13 cellular contexts compared by ENCODE assay signal in genomic region chr11:65547446-65548125, GRCh38.
DNase-seq lines count a peak whose midpoint lies in the region; ATAC-seq and FAIRE-seq lines count a peak whose summit lies in the region.
"Had no signal": no experiment of that assay in that cellular context is flagged by ENCODE, and none has a peak within 500 bp of the region (broad histone marks: within the 10 kb centered on the region; RNA-seq: fewer than 3 reads in every experiment).

No MANE protein-coding gene starts in this region.

- H3K27me3 Mint-ChIP-seq in stimulated activated naive CD8-positive, alpha-beta T cell treated with anti-CD3 and anti-CD28 coated beads, Interleukin-15, amount 100 ng/mL, for 72 hours = no peaks in the 10 kb centered on the region
- H3K27me3 Mint-ChIP-seq in T-helper 2 cell treated with Interferon-gamma antibody and Interleukin-4, amounts not matched to agents 5 μg/mL and 100 μg/mL, for 36 hours (ENCODE audit: low read depth) = no peaks in the 10 kb centered on the region
- no peaks in the 10 kb centered on the region for H3K27me3 Mint-ChIP-seq in effector memory CD8-positive, alpha-beta T cell

- no peak overlapping the region for H3K27ac Mint-ChIP-seq in stimulated activated naive CD8-positive, alpha-beta T cell treated with anti-CD3 and anti-CD28 coated beads, Interleukin-15, amount 100 ng/mL, for 72 hours
- H3K27ac Mint-ChIP-seq in T-helper 2 cell treated with Interferon-gamma antibody and Interleukin-4, amounts not matched to agents 5 μg/mL and 100 μg/mL, for 36 hours = no peak overlapping the region
- peak overlapping the region; percentile 94 to 95 for H3K27ac Mint-ChIP-seq in effector memory CD8-positive, alpha-beta T cell

- H3K9me3 Mint-ChIP-seq in stimulated activated naive CD8-positive, alpha-beta T cell treated with anti-CD3 and anti-CD28 coated beads, Interleukin-15, amount 100 ng/mL, for 72 hours = no peaks in the 10 kb centered on the region
- H3K9me3 Mint-ChIP-seq in T-helper 2 cell treated with Interferon-gamma antibody and Interleukin-4, amounts not matched to agents 5 μg/mL and 100 μg/mL, for 36 hours = no peaks in the 10 kb centered on the region
- H3K9me3 Mint-ChIP-seq in effector memory CD8-positive, alpha-beta T cell = no peaks in the 10 kb centered on the region

- H3K4me1 Mint-ChIP-seq in stimulated activated naive CD8-positive, alpha-beta T cell treated with anti-CD3 and anti-CD28 coated beads, Interleukin-15, amount 100 ng/mL, for 72 hours = peaks cover 68% of the 10 kb centered on the region
- peaks cover 42% of the 10 kb centered on the region for H3K4me1 Mint-ChIP-seq in T-helper 2 cell treated with Interferon-gamma antibody and Interleukin-4, amounts not matched to agents 5 μg/mL and 100 μg/mL, for 36 hours (ENCODE audit: low read depth)
- H3K4me1 Mint-ChIP-seq in effector memory CD8-positive, alpha-beta T cell (ENCODE audit: low read depth in 2 of 2) = peaks cover 46 to 49% of the 10 kb centered on the region in 2 donors

- ATAC-seq in stimulated activated naive CD8-positive, alpha-beta T cell treated with anti-CD3 and anti-CD28 coated beads, Interleukin-15, amount 100 ng/mL, for 72 hours = no peak
- no peak for ATAC-seq in stimulated activated naive CD8-positive, alpha-beta T cell treated with anti-CD3 and anti-CD28 coated beads, Interleukin-15, Interleukin-2, amounts not matched to agents 100 U/mL and 50 U/mL, for 24 hours
- ATAC-seq in effector memory CD8-positive, alpha-beta T cell (replicated peaks) = peak; percentile 23
- ATAC-seq in HG03108 (IDR thresholded peaks at IDR 0.05; ENCODE audit: unreplicated experiment) = no peak

- peak overlapping the region; percentile 36 to 85 for H3K4me3 Mint-ChIP-seq in stimulated activated naive CD8-positive, alpha-beta T cell treated with anti-CD3 and anti-CD28 coated beads, Interleukin-15, amount 100 ng/mL, for 72 hours
- H3K4me3 Mint-ChIP-seq in T-helper 2 cell treated with Interferon-gamma antibody and Interleukin-4, amounts not matched to agents 5 μg/mL and 100 μg/mL, for 36 hours = peak overlapping the region; percentile 39
- peak overlapping the region; percentile 83 to 85 for H3K4me3 Mint-ChIP-seq in effector memory CD8-positive, alpha-beta T cell

- no peak for FAIRE-seq in urothelium cell line (lab: Jason Lieb, UNC)

- H3K36me3 Mint-ChIP-seq in T-helper 2 cell treated with Interferon-gamma antibody and Interleukin-4, amounts not matched to agents 5 μg/mL and 100 μg/mL, for 36 hours (ENCODE audit: low read depth) = peaks cover 33% of the 10 kb centered on the region
- peaks cover 18% of the 10 kb centered on the region for H3K36me3 Mint-ChIP-seq in effector memory CD8-positive, alpha-beta T cell (ENCODE audit: insufficient read depth)

- DNase-seq in stimulated activated naive CD8-positive, alpha-beta T cell treated with anti-CD3 and anti-CD28 coated beads, Interleukin-15, amount 100 ng/mL, for 72 hours = no peak
- DNase-seq in stimulated activated naive CD8-positive, alpha-beta T cell treated with anti-CD3 and anti-CD28 coated beads, Interleukin-15, Interleukin-2, amounts not matched to agents 100 U/mL and 50 U/mL, for 24 hours = no peak
- no peak for DNase-seq in T-helper 2 cell treated with Interferon-gamma antibody and Interleukin-4, amounts not matched to agents 5 μg/mL and 100 μg/mL, for 36 hours (ENCODE audit: low spot score)
- peak in 2 of 3 experiments; percentile 56 to 64 for DNase-seq in effector memory CD8-positive, alpha-beta T cell
- DNase-seq in urothelium cell line (ENCODE audit: low spot score) = no peak
- no peak for DNase-seq in HCEC 1CT
- no peak for DNase-seq in midbrain (lab: John Stamatoyannopoulos, UW)
- DNase-seq: BE2C; NCI-H1694 treated with DMSO at 0.1 percent for 48 hours; NCI-H69; psoas muscle; stimulated activated CD4-positive, alpha-beta T cell treated with anti-CD3 and anti-CD28 coated beads, Interleukin-2, amount 100 ng/mL, for 24 hours had no signal

Comparison
In these comparisons a context has a peak if more than half of its experiments do, and no peak if none do; other contexts are left out.
1. DNase-seq: peak in effector memory CD8-positive, alpha-beta T cell (2 of 3); none in stimulated activated naive CD8-positive, alpha-beta T cell treated with anti-CD3 and anti-CD28 coated beads, Interleukin-15, amount 100 ng/mL, for 72 hours (0 of 2), stimulated activated naive CD8-positive, alpha-beta T cell treated with anti-CD3 and anti-CD28 coated beads, Interleukin-15, Interleukin-2, amounts not matched to agents 100 U/mL and 50 U/mL, for 24 hours (single experiment), T-helper 2 cell treated with Interferon-gamma antibody and Interleukin-4, amounts not matched to agents 5 μg/mL and 100 μg/mL, for 36 hours (single experiment), urothelium cell line (single experiment), HCEC 1CT (single experiment) and midbrain (single experiment).
2. H3K27ac Mint-ChIP-seq: peak in effector memory CD8-positive, alpha-beta T cell (2 of 2); none in stimulated activated naive CD8-positive, alpha-beta T cell treated with anti-CD3 and anti-CD28 coated beads, Interleukin-15, amount 100 ng/mL, for 72 hours (0 of 2) and T-helper 2 cell treated with Interferon-gamma antibody and Interleukin-4, amounts not matched to agents 5 μg/mL and 100 μg/mL, for 36 hours (single experiment).
3. Peak in every context shown above with its lines, with median percentiles within 50 percentile points of each other: H3K4me3 Mint-ChIP-seq.